ENCODE assay signal across 1 cellular context in genomic region chr1:5430911-5431310, GRCh38.
TF ChIP-seq lines count a peak whose summit lies in the region.

No MANE protein-coding gene starts in this region.

TF ChIP-seq in HepG2, 621 proteins besides CTCF, POLR2A, EP300 and RAD21 (continued from another document):
- TF ChIP-seq ZBTB4 (CRISPR knock-in tag; IDR thresholded peaks at IDR 0.05; ENCODE audit: borderline replicate concordance) (no peak), ZNF549 (CRISPR knock-in tag; IDR thresholded peaks at IDR 0.05) (no peak), ZFP36L1 (CRISPR knock-in tag; IDR thresholded peaks at IDR 0.05) (no peak), ARNTL (CRISPR knock-in tag; IDR thresholded peaks at IDR 0.05) (no peak), SIN3A (IDR thresholded peaks at IDR 0.05; ENCODE audit: borderline replicate concordance, low read depth, low read length) (no peak), PLRG1 (conservative IDR thresholded peaks at IDR 0.05) (no peak), MNT (IDR thresholded peaks at IDR 0.05) (no peak), ZNF503 (CRISPR knock-in tag; IDR thresholded peaks at IDR 0.05) (no peak), ZNF546 (CRISPR knock-in tag; conservative IDR thresholded peaks at IDR 0.05) (no peak), FOXP4 (CRISPR knock-in tag; IDR thresholded peaks at IDR 0.05) (0 out of 2 replicates have a peak, but pooled peaks have one; percentile 14), ZNF577 (CRISPR knock-in tag; IDR thresholded peaks at IDR 0.05; ENCODE audit: borderline replicate concordance, low read depth) (no peak), BHLHE40 (IDR thresholded peaks at IDR 0.05; ENCODE audit: low read length) (no peak), FOXA1 (IDR thresholded peaks at IDR 0.05) (peak; percentile 26; the same call in 1 of the 2 replicates), FOXA1 (CRISPR knock-in tag; IDR thresholded peaks at IDR 0.05) (peak; percentile 76), ZFX (CRISPR knock-in tag; IDR thresholded peaks at IDR 0.05; ENCODE audit: low read depth) (no peak), KAT7 (CRISPR knock-in tag; IDR thresholded peaks at IDR 0.05; ENCODE audit: borderline replicate concordance) (no peak), GATAD2A (CRISPR knock-in tag; IDR thresholded peaks at IDR 0.05) (no peak), U2AF2 (IDR thresholded peaks at IDR 0.05; ENCODE audit: low read depth, low read length) (no peak), ZNF282 (IDR thresholded peaks at IDR 0.05; ENCODE audit: partially characterized antibody) (no peak), SALL2 (CRISPR knock-in tag; IDR thresholded peaks at IDR 0.05) (no peak), ZNF615 (CRISPR knock-in tag; IDR thresholded peaks at IDR 0.05; ENCODE audit: borderline replicate concordance) (no peak), ZNF326 (CRISPR knock-in tag; IDR thresholded peaks at IDR 0.05; ENCODE audit: borderline replicate concordance) (no peak), FOXK1 (CRISPR knock-in tag; IDR thresholded peaks at IDR 0.05; ENCODE audit: borderline replicate concordance, low read depth) (peak; percentile 59; the same call in 1 of the 2 replicates), HHEX (CRISPR knock-in tag; IDR thresholded peaks at IDR 0.05) (peak; percentile 39; the same call in 1 of the 2 replicates), ARID4A (CRISPR knock-in tag; IDR thresholded peaks at IDR 0.05; ENCODE audit: borderline replicate concordance) (no peak), SETDB1 (CRISPR knock-in tag; IDR thresholded peaks at IDR 0.05; ENCODE audit: borderline replicate concordance) (no peak), PRDM4 (CRISPR knock-in tag; IDR thresholded peaks at IDR 0.05; ENCODE audit: borderline replicate concordance) (no peak), SOX5 (CRISPR knock-in tag; IDR thresholded peaks at IDR 0.05; ENCODE audit: borderline replicate concordance) (peak; percentile 76), ZNF564 (CRISPR knock-in tag; IDR thresholded peaks at IDR 0.05) (no peak), TBL1XR1 (IDR thresholded peaks at IDR 0.05; ENCODE audit: borderline replicate concordance, low read length, partially characterized antibody) (no peak), PAWR (CRISPR knock-in tag; IDR thresholded peaks at IDR 0.05; ENCODE audit: borderline replicate concordance) (no peak), MIXL1 (CRISPR knock-in tag; IDR thresholded peaks at IDR 0.05) (no peak), ZNF280B (CRISPR knock-in tag; IDR thresholded peaks at IDR 0.05; ENCODE audit: borderline replicate concordance) (no peak)
TF ChIP-seq in HepG2: peak in this region for 28.
